In the genomic region with DNA sequence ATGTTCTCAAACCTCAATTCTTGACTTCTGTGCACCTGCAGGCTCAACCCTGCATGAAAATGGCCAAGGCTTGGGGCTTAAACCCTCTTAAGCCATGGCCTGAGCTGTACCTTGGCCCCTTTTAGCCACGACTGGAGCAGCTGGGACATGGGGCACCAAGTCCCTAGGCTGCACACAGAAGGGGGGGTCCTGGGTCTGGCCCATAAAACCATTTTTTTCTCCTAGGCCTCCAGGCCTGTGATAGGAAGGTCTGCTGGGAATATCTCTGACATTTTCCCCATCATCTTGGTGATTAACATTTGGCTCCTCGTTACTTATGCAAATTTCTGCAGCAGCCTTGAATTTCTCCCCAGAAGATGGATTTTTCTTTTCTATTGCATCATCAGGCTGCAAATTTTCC, we compare ENCODE assay signal across 8 cellular contexts.
"Had no signal": no experiment of that assay in that cellular context is flagged by ENCODE, and none has a peak within 500 bp of the region (broad histone marks: within the 10 kb centered on the region; RNA-seq: fewer than 3 reads in every experiment).

No MANE protein-coding gene starts in this region.

- FAIRE-seq: G401.6, GM12878, GM12891, GM12892, GM18507, GM19239 had no signal

- H3K4me3 ChIP-seq: GM12878 had no signal

- ATAC-seq: GM12878 had no signal

- DNase-seq: GDM1, GF-D8 had no signal
